Comparison of ENCODE assay signal across 24 cellular contexts in genomic region chr17:41151525-41151924, GRCh38. TPM values are rescaled to one million over a fixed set of nuclear protein-coding genes. Genes with fewer than 3 reads are reported as not detected.
"Had no signal": no experiment of that assay in that cellular context is flagged by ENCODE, and none has a peak within 500 bp of the region (broad histone marks: within the 10 kb centered on the region; RNA-seq: fewer than 3 reads in every experiment).

No MANE protein-coding gene starts in this region.

- FAIRE-seq: RCC 7860 had no signal

- H3K36me3 ChIP-seq: MG63 had no signal

- H3K27me3 ChIP-seq: MG63 had no signal

- ATAC-seq: SK-N-SH treated with all-trans-retinoic acid at 6 μM for 48 hours had no signal

- H3K4me3 ChIP-seq: MG63 had no signal

- DNase-seq: Karpas-422, KG1, MG63, NCI-H1092, NCI-H1105 treated with DMSO at 0.1 percent for 48 hours, NCI-H1417 treated with DMSO at 0.1 percent for 48 hours, NCI-H146, NCI-H1694 treated with DMSO at 0.1 percent for 48 hours, NCI-H1930, NCI-H2081, NCI-H2171, NCI-H226, NCI-H446, NCI-H510A, NCI-H524 treated with DMSO at 0.1 percent for 48 hours, NCI-H69, NCI-H774, Right ventricle myocardium superior, RPMI8226, T-helper 1 cell had no signal

RNA-seq across cellular contexts. Expression of gene KRTAP4-5, which starts 1.9 kb away (rescaled TPM):
- total RNA-seq: HT1080, Right ventricle myocardium superior, SK-MEL-5 had no signal

RNA-seq across cellular contexts. Expression of gene KRTAP4-4, which starts 9.0 kb away (rescaled TPM):
- total RNA-seq: HT1080, Right ventricle myocardium superior, SK-MEL-5 had no signal

RNA-seq across cellular contexts. Expression of gene KRTAP4-6, which starts 11.2 kb away (rescaled TPM):
- total RNA-seq: HT1080, Right ventricle myocardium superior, SK-MEL-5 had no signal

RNA-seq across cellular contexts. Expression of gene KRTAP4-3, which starts 16.5 kb away (rescaled TPM):
- total RNA-seq: HT1080, Right ventricle myocardium superior, SK-MEL-5 had no signal

RNA-seq across cellular contexts. Expression of gene KRTAP4-2, which starts 26.5 kb away (rescaled TPM):
- total RNA-seq: HT1080, Right ventricle myocardium superior, SK-MEL-5 had no signal
